Comparison of ENCODE assay signal across 26 cellular contexts in the genomic region with DNA sequence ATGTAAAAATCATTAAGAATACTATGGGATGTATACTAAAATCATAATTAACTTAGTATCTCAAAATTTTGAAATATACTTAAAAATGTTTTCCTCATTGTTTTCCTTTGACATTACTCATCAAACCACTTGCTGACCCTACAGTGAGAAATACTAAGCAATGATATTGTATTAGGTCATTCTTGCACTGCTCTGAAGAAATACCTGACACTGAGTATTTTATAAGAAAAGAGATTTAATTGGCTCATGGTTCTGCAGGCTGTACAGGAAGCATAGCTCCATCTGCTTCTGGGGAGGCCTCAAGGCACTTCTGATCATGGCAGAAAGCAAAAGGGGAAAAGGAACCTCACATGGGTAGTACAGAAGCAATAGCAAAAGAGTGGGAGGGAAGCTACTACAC.
DNase-seq lines count a peak whose midpoint lies in the region; ATAC-seq, FAIRE-seq and TF ChIP-seq lines count a peak whose summit lies in the region.
"Had no signal": no experiment of that assay in that cellular context is flagged by ENCODE, and none has a peak within 500 bp of the region (broad histone marks: within the 10 kb centered on the region; RNA-seq: fewer than 3 reads in every experiment).

No MANE protein-coding gene starts in this region.

- H3K4ac ChIP-seq in IMR-90 (ENCODE audit: low read depth, low read length): no peak overlapping the region

- no peak overlapping the region for H4K8ac ChIP-seq in IMR-90 (ENCODE audit: low read depth in 2 of 2, low read length in 2 of 2)

- H2BK5ac ChIP-seq in IMR-90 (ENCODE audit: low read depth, low read length, poor library complexity, severe bottlenecking): no peak overlapping the region

- no peak overlapping the region for H3K9ac ChIP-seq in IMR-90 (ENCODE audit: low read depth, low read length)
- H3K9ac ChIP-seq in HepG2 (ENCODE audit: insufficient read depth, low read depth, low read length): no peak overlapping the region
- H3K9ac ChIP-seq: GM23248, parathyroid adenoma had no signal

- H2BK15ac ChIP-seq in IMR-90 (ENCODE audit: low read depth, low read length): no peak overlapping the region

- H3K9me1 ChIP-seq in IMR-90 (ENCODE audit: insufficient read depth, low read length): no peaks in the 10 kb centered on the region

- no peak overlapping the region for H2AK5ac ChIP-seq in IMR-90 (ENCODE audit: low read depth, low read length)

- POLR2A ChIA-PET in IMR-90 (lab: Charles Lee; ENCODE audit: unreplicated experiment) (no interaction called here), HepG2 (lab: Yijun Ruan, JAX) (no interaction called here)

- H3K4me2 ChIP-seq in IMR-90 (ENCODE audit: low read depth, low read length) (no peak overlapping the region), HepG2 (ENCODE audit: low read depth, low read length) (no peak overlapping the region)
- H3K4me2 ChIP-seq: A549 had no signal

- no peak overlapping the region for H3K27ac Mint-ChIP-seq in activated CD4-positive, alpha-beta T cell treated with anti-CD3 and anti-CD28 coated beads, Interleukin-2, amount 10 ng/mL, durations not matched to agents 24 days and 14 days
- H3K27ac Mint-ChIP-seq: activated naive CD4-positive, alpha-beta T cell treated with anti-CD3 and anti-CD28 coated beads, Interleukin-2, amount 10 ng/mL, durations not matched to agents 7 days and 5 days; activated T-cell treated with anti-CD3 and anti-CD28 coated beads, Interleukin-2, amount 50 U/mL, for 72 hours; mesothelial cell of epicardium; nephron progenitor cell had no signal

- no peak overlapping the region for H3K56ac ChIP-seq in IMR-90 (ENCODE audit: extremely low read depth, insufficient read depth, low read length)

- FAIRE-seq in HepG2 (lab: Jason Lieb, UNC): no peak
- FAIRE-seq: A549 had no signal

- H3K4me3 ChIP-seq in IMR-90 (ENCODE audit: insufficient read depth, low read depth, low read length) (no peak overlapping the region), HepG2 (replicated peaks in 1 of 3; ENCODE audit: insufficient read depth in 1 of 3, low read depth in 2 of 3, low read length in 3 of 3) (no peak overlapping the region)
- no peak overlapping the region for H3K4me3 ChIP-seq in effector memory CD4-positive, alpha-beta T cell (ENCODE audit: insufficient read depth, low read depth, low read length, poor library complexity, severe bottlenecking)
- H3K4me3 ChIP-seq: A549, esophagus muscularis mucosa, GM23248, left lung, right lobe of liver, upper lobe of left lung had no signal

- BruUV-seq in IMR-90 (replicated peaks; lab: Mats Ljungman, UMichigan) (no TSS peak), HepG2 (replicated peaks; lab: Mats Ljungman, UMichigan) (no TSS peak)

- H3K27ac ChIP-seq in IMR-90 (ENCODE audit: insufficient read depth, low read length): no peak overlapping the region
- H3K27ac ChIP-seq in HepG2 (ENCODE audit: extremely low read length, insufficient read depth, low read length): no peak overlapping the region
- no peak overlapping the region for H3K27ac ChIP-seq in effector memory CD4-positive, alpha-beta T cell (ENCODE audit: insufficient read depth, low read length, poor library complexity, severe bottlenecking)
- H3K27ac ChIP-seq: A549, esophagus muscularis mucosa, GM23248, HL-60, left lung, parathyroid adenoma, right lobe of liver, upper lobe of left lung had no signal

- dilution Hi-C loops in IMR-90 (cut with HindIII; ENCODE audit: low sequenced_read_pairs, unreplicated experiment): no loop called here

- no peak overlapping the region for H3K4me3 Mint-ChIP-seq in activated CD4-positive, alpha-beta T cell treated with anti-CD3 and anti-CD28 coated beads, Interleukin-2, amount 10 ng/mL, durations not matched to agents 24 days and 14 days
- H3K4me3 Mint-ChIP-seq: activated naive CD4-positive, alpha-beta T cell treated with anti-CD3 and anti-CD28 coated beads, Interleukin-2, amount 10 ng/mL, durations not matched to agents 7 days and 5 days; activated T-cell treated with anti-CD3 and anti-CD28 coated beads, Interleukin-2, amount 50 U/mL, for 72 hours; mesothelial cell of epicardium; nephron progenitor cell had no signal

- ATAC-seq in IMR-90 (ENCODE audit: low read depth) (no peak), HepG2 (no peak), GM21390 (IDR thresholded peaks at IDR 0.05; ENCODE audit: unreplicated experiment) (no peak)
- ATAC-seq: activated T-cell treated with anti-CD3 and anti-CD28 coated beads, Interleukin-2, amount 50 U/mL, for 72 hours; left lung; right lobe of liver had no signal

- DNase-seq in A172 (ENCODE audit: low spot score) (peak; percentile 1), IMR-90 (peak; percentile 28), amniotic epithelial cell (ENCODE audit: low read depth) (peak; percentile 80), glomerular visceral epithelial cell (ENCODE audit: extremely low spot score) (peak; percentile 2), HepG2 (ENCODE audit: low spot score) (no peak)
- no peak for DNase-seq in effector memory CD4-positive, alpha-beta T cell
- DNase-seq in activated CD4-positive, alpha-beta T cell treated with anti-CD3 and anti-CD28 coated beads, Interleukin-2, amount 10 ng/mL, durations not matched to agents 24 days and 14 days: no peak
- DNase-seq: activated naive CD4-positive, alpha-beta T cell treated with anti-CD3 and anti-CD28 coated beads, Interleukin-2, amount 10 ng/mL, durations not matched to agents 7 days and 5 days; activated T-cell treated with anti-CD3 and anti-CD28 coated beads, Interleukin-2, amount 50 U/mL, for 72 hours; anterior cingulate cortex; BE2C; effector CD8-positive, alpha-beta T cell; GM23248; left lung; NCI-H1436 treated with DMSO at 0.1 percent for 48 hours; nephron progenitor cell; right lobe of liver; Right ventricle myocardium superior; stimulated activated CD8-positive, alpha-beta memory T cell treated with anti-CD3 and anti-CD28 coated beads, Interleukin-4, amount 100 ng/mL, for 48 hours; upper lobe of left lung had no signal

- no peaks in the 10 kb centered on the region for H3K4me1 ChIP-seq in IMR-90 (ENCODE audit: control insufficient read depth, insufficient read depth, low read length)
- H3K4me1 ChIP-seq in HepG2 (ENCODE audit: insufficient read depth, low read length): no peaks in the 10 kb centered on the region
- no peaks in the 10 kb centered on the region for H3K4me1 ChIP-seq in effector memory CD4-positive, alpha-beta T cell (ENCODE audit: control insufficient read depth, insufficient read depth, low read length, poor library complexity, severe bottlenecking)
- H3K4me1 ChIP-seq: BE2C, esophagus muscularis mucosa, left lung, parathyroid adenoma, right lobe of liver, upper lobe of left lung had no signal

- TF ChIP-seq EP300 in HepG2 (IDR thresholded peaks at IDR 0.05; ENCODE audit: low read depth in 2 of 2, low read length in 2 of 2): no peak
- TF ChIP-seq EP300 in HepG2 (CRISPR knock-in tag; IDR thresholded peaks at IDR 0.05; ENCODE audit: borderline replicate concordance): no peak

- H2BK20ac ChIP-seq in IMR-90 (ENCODE audit: low read depth, low read length): no peak overlapping the region

- CTCF ChIA-PET in IMR-90 (lab: Yijun Ruan, JAX): interaction anchor here (1.5 kb wide), 1 partner anchor 10 kb away, joined by 6 read pairs; no protein-coding TSS in a partner anchor
- CTCF ChIA-PET in HepG2 (lab: Yijun Ruan, JAX; ENCODE audit: low intra/inter-chr PET ratio, low total read pairs): no interaction called here

- TF ChIP-seq RAD21 in IMR-90 (IDR thresholded peaks at IDR 0.05; ENCODE audit: low read length) (no peak), HepG2 (CRISPR knock-in tag; IDR thresholded peaks at IDR 0.05) (no peak)

- intact Hi-C loops in IMR-90 (cut with micrococcal nuclease) (no loop called here), HepG2 (cut with micrococcal nuclease; ENCODE audit: unreplicated experiment) (no loop called here)
- intact Hi-C loops in activated CD4-positive, alpha-beta T cell treated with anti-CD3 and anti-CD28 coated beads, Interleukin-2, amount 10 ng/mL, durations not matched to agents 24 days and 14 days (cut with micrococcal nuclease): no loop called here

- no peak overlapping the region for H4K5ac ChIP-seq in IMR-90 (ENCODE audit: low read depth, low read length)

- no peaks in the 10 kb centered on the region for H4K20me1 ChIP-seq in IMR-90 (ENCODE audit: insufficient read depth, low read length)
- H4K20me1 ChIP-seq in HepG2 (ENCODE audit: insufficient read depth, low read length): no peaks in the 10 kb centered on the region

- in situ Hi-C loops in IMR-90 (cut with MboI; ENCODE audit: low sequenced_read_pairs): no loop called here
- in situ Hi-C loops in HepG2 (cut with HindIII; ENCODE audit: extremely low pct_ligation_motif_present, low pct_unique_long_range_greater_than_20kb): no loop called here

- H3K9me3 ChIP-seq in IMR-90 (ENCODE audit: control insufficient read depth, insufficient read depth, low read length): no peaks in the 10 kb centered on the region
- H3K9me3 ChIP-seq in HepG2 (ENCODE audit: low read length): no peaks in the 10 kb centered on the region
- H3K9me3 ChIP-seq in effector memory CD4-positive, alpha-beta T cell (ENCODE audit: control insufficient read depth, low read length): no peaks in the 10 kb centered on the region
- H3K9me3 ChIP-seq: A549, BE2C, esophagus muscularis mucosa, left lung, right lobe of liver, upper lobe of left lung had no signal

- H2AFZ ChIP-seq in IMR-90 (replicated peaks; ENCODE audit: low read length, poor library complexity): no peak overlapping the region
- H2AFZ ChIP-seq in HepG2 (ENCODE audit: low read length): no peak overlapping the region
- H2AFZ ChIP-seq: GM23248, parathyroid adenoma had no signal

- no peak overlapping the region for H2BK120ac ChIP-seq in IMR-90 (ENCODE audit: low read depth, low read length)

- H3K27me3 Mint-ChIP-seq in activated CD4-positive, alpha-beta T cell treated with anti-CD3 and anti-CD28 coated beads, Interleukin-2, amount 10 ng/mL, durations not matched to agents 24 days and 14 days: no peaks in the 10 kb centered on the region
- H3K27me3 Mint-ChIP-seq: activated naive CD4-positive, alpha-beta T cell treated with anti-CD3 and anti-CD28 coated beads, Interleukin-2, amount 10 ng/mL, durations not matched to agents 7 days and 5 days had no signal

- no peaks in the 10 kb centered on the region for H3K4me1 Mint-ChIP-seq in activated CD4-positive, alpha-beta T cell treated with anti-CD3 and anti-CD28 coated beads, Interleukin-2, amount 10 ng/mL, durations not matched to agents 24 days and 14 days
- H3K4me1 Mint-ChIP-seq: activated naive CD4-positive, alpha-beta T cell treated with anti-CD3 and anti-CD28 coated beads, Interleukin-2, amount 10 ng/mL, durations not matched to agents 7 days and 5 days; mesothelial cell of epicardium; nephron progenitor cell had no signal

- no peak overlapping the region for H3K18ac ChIP-seq in IMR-90 (ENCODE audit: low read depth, low read length)

- no peak for TF ChIP-seq CTCF in IMR-90 (conservative IDR thresholded peaks at IDR 0.05; ENCODE audit: low read depth, low read length)
- TF ChIP-seq CTCF in HepG2 (CRISPR knock-in tag; IDR thresholded peaks at IDR 0.05): no peak

- no peak overlapping the region for H3K23ac ChIP-seq in IMR-90 (ENCODE audit: low read depth, low read length)

- no peaks in the 10 kb centered on the region for H3K36me3 Mint-ChIP-seq in activated CD4-positive, alpha-beta T cell treated with anti-CD3 and anti-CD28 coated beads, Interleukin-2, amount 10 ng/mL, durations not matched to agents 24 days and 14 days (ENCODE audit: low read depth)
- H3K36me3 Mint-ChIP-seq: activated naive CD4-positive, alpha-beta T cell treated with anti-CD3 and anti-CD28 coated beads, Interleukin-2, amount 10 ng/mL, durations not matched to agents 7 days and 5 days had no signal

- no peak overlapping the region for H2AK9ac ChIP-seq in IMR-90 (replicated peaks; ENCODE audit: low read depth, low read length, poor library complexity)

- H3K79me1 ChIP-seq in IMR-90 (ENCODE audit: low read depth in 1 of 2, low read length in 2 of 2): no peaks in the 10 kb centered on the region

- H3K79me2 ChIP-seq in HepG2 (ENCODE audit: insufficient read depth, low read length): no peaks in the 10 kb centered on the region
- H3K79me2 ChIP-seq: parathyroid adenoma had no signal

- no peak for TF ChIP-seq POLR2A in IMR-90 (IDR thresholded peaks at IDR 0.05; ENCODE audit: low read depth, low read length)
- no peak for TF ChIP-seq POLR2A in HepG2 (IDR thresholded peaks at IDR 0.05; ENCODE audit: insufficient read depth in 1 of 2, low read depth in 2 of 2, low read length in 2 of 2)

- no peak overlapping the region for H3K14ac ChIP-seq in IMR-90 (replicated peaks; ENCODE audit: low read depth, low read length)

- H4K91ac ChIP-seq in IMR-90 (ENCODE audit: insufficient read depth, low read depth, low read length): no peak overlapping the region

- H3K27me3 ChIP-seq in IMR-90 (ENCODE audit: control insufficient read depth, insufficient read depth, low read length) (no peaks in the 10 kb centered on the region), HepG2 (ENCODE audit: control insufficient read depth in 1 of 2, insufficient read depth in 2 of 2, low read length in 2 of 2) (no peaks in the 10 kb centered on the region)
- H3K27me3 ChIP-seq in effector memory CD4-positive, alpha-beta T cell (replicated peaks; ENCODE audit: control insufficient read depth, insufficient read depth, low read length, poor library complexity, severe bottlenecking): no peaks in the 10 kb centered on the region
- H3K27me3 ChIP-seq: BE2C, esophagus muscularis mucosa, left lung, right lobe of liver, upper lobe of left lung had no signal

- H3K9me3 Mint-ChIP-seq in activated CD4-positive, alpha-beta T cell treated with anti-CD3 and anti-CD28 coated beads, Interleukin-2, amount 10 ng/mL, durations not matched to agents 24 days and 14 days: peaks cover 8% of the 10 kb centered on the region

- H3K36me3 ChIP-seq in IMR-90 (ENCODE audit: control insufficient read depth, insufficient read depth, low read length) (no peaks in the 10 kb centered on the region), HepG2 (replicated peaks in 1 of 2; ENCODE audit: control insufficient read depth in 1 of 2, insufficient read depth in 2 of 2, low read length in 2 of 2) (no peaks in the 10 kb centered on the region)
- H3K36me3 ChIP-seq in effector memory CD4-positive, alpha-beta T cell (ENCODE audit: control insufficient read depth, insufficient read depth, low read length): no peaks in the 10 kb centered on the region
- H3K36me3 ChIP-seq: BE2C, esophagus muscularis mucosa, left lung, right lobe of liver, upper lobe of left lung had no signal

Comparison
In these comparisons a context has a peak if more than half of its experiments do, and no peak if none do; other contexts are left out.
1. DNase-seq: peak in A172 (single experiment), IMR-90 (single experiment), amniotic epithelial cell (single experiment) and glomerular visceral epithelial cell (single experiment); none in HepG2 (single experiment), effector memory CD4-positive, alpha-beta T cell (0 of 3) and activated CD4-positive, alpha-beta T cell treated with anti-CD3 and anti-CD28 coated beads, Interleukin-2, amount 10 ng/mL, durations not matched to agents 24 days and 14 days (single experiment).